ENCODE assay signal across 15 cellular contexts in the genomic region with DNA sequence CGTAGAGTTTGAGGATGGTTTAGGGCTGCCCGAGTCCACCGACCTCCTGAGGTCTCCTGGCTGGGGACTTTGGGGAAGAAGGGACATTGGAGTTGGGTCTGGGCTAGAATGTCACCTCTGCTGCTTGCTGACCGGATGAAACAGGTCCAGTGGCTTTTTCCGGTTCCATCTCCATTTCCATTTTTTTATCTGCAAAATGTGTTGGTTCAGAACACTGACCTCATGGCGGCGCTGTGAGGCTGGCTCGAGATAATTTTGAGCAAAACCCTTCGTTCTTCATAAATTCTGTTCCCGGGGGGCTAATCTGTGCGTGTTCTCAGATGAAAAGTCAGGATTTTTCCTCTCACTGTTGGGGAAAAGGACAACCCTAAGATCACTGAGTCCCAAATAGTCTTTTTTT. TPM values are rescaled to one million over a fixed set of nuclear protein-coding genes. Genes with fewer than 3 reads are reported as not detected.
DNase-seq lines count a peak whose midpoint lies in the region; ATAC-seq and TF ChIP-seq lines count a peak whose summit lies in the region.
"Had no signal": no experiment of that assay in that cellular context is flagged by ENCODE, and none has a peak within 500 bp of the region (broad histone marks: within the 10 kb centered on the region; RNA-seq: fewer than 3 reads in every experiment).

No MANE protein-coding gene starts in this region.

- no peaks in the 10 kb centered on the region for H3K36me3 ChIP-seq in cardiac muscle cell
- H3K36me3 ChIP-seq in skeletal muscle tissue (ENCODE audit: control insufficient read depth in 3 of 3, insufficient read depth in 3 of 3, low read length in 3 of 3): no peaks in the 10 kb centered on the region
- H3K36me3 ChIP-seq in effector memory CD4-positive, alpha-beta T cell (ENCODE audit: control insufficient read depth, insufficient read depth, low read length): no peaks in the 10 kb centered on the region
- H3K36me3 ChIP-seq: adrenal gland had no signal

- intact Hi-C loops in cardiac septum (cut with DNase I): loop anchor here (5.0 kb wide), 1 partner anchor 430 kb away; no protein-coding TSS in a partner anchor
- intact Hi-C loops in activated T-helper 2 cell treated with anti-CD3 and anti-CD28 coated beads, Interferon-gamma antibody, Interleukin-2, Interleukin-4, amounts not matched to agents 10 μg/mL and 5 μg/mL and 100 μg/mL, durations not matched to agents 14 hours and 24 hours and 36 hours (cut with micrococcal nuclease): no loop called here

- no peaks in the 10 kb centered on the region for H3K27me3 ChIP-seq in cardiac muscle cell
- H3K27me3 ChIP-seq in skeletal muscle tissue (ENCODE audit: control insufficient read depth in 3 of 3, insufficient read depth in 3 of 3, low read length in 3 of 3): peaks cover 0 to 7% (median 3%) of the 10 kb centered on the region in 3 donors
- no peaks in the 10 kb centered on the region for H3K27me3 ChIP-seq in effector memory CD4-positive, alpha-beta T cell (replicated peaks; ENCODE audit: control insufficient read depth, insufficient read depth, low read length, poor library complexity, severe bottlenecking)
- H3K27me3 ChIP-seq: adrenal gland had no signal

- no peaks in the 10 kb centered on the region for H3K9me3 Mint-ChIP-seq in activated T-helper 2 cell treated with anti-CD3 and anti-CD28 coated beads, Interferon-gamma antibody, Interleukin-2, Interleukin-4, amounts not matched to agents 10 μg/mL and 5 μg/mL and 100 μg/mL, durations not matched to agents 14 hours and 24 hours and 36 hours
- H3K9me3 Mint-ChIP-seq: activated CD4-positive, alpha-beta T cell treated with anti-CD3 and anti-CD28 coated beads, Interleukin-2, amount 10 ng/mL, durations not matched to agents 24 days and 14 days had no signal

- peaks cover 3% of the 10 kb centered on the region for H3K27me3 Mint-ChIP-seq in activated T-helper 2 cell treated with anti-CD3 and anti-CD28 coated beads, Interferon-gamma antibody, Interleukin-2, Interleukin-4, amounts not matched to agents 10 μg/mL and 5 μg/mL and 100 μg/mL, durations not matched to agents 14 hours and 24 hours and 36 hours (ENCODE audit: low read depth)

- peak overlapping the region; percentile 47 to 76 (median 52) for H3K9ac ChIP-seq in skeletal muscle tissue (ENCODE audit: low read depth in 1 of 3, low read length in 3 of 3)

- H3K4me3 Mint-ChIP-seq in activated T-helper 2 cell treated with anti-CD3 and anti-CD28 coated beads, Interferon-gamma antibody, Interleukin-2, Interleukin-4, amounts not matched to agents 10 μg/mL and 5 μg/mL and 100 μg/mL, durations not matched to agents 14 hours and 24 hours and 36 hours (ENCODE audit: low read depth): no peak overlapping the region
- H3K4me3 Mint-ChIP-seq: activated CD4-positive, alpha-beta T cell treated with anti-CD3 and anti-CD28 coated beads, Interleukin-2, amount 10 ng/mL, durations not matched to agents 24 days and 14 days had no signal

- peak in 1 of 2 donors; percentile 29 for DNase-seq in cardiac muscle cell (ENCODE audit: low read depth in 1 of 2, low spot score in 1 of 2)
- no peak for DNase-seq in cardiac septum (ENCODE audit: low spot score)
- peak; percentile 29 for DNase-seq in NCI-H69 (lab: John Stamatoyannopoulos, UW)
- DNase-seq in epithelial cell of proximal tubule (ENCODE audit: low read depth): no peak
- no peak for DNase-seq in effector memory CD4-positive, alpha-beta T cell
- no peak for DNase-seq in activated T-helper 2 cell treated with anti-CD3 and anti-CD28 coated beads, Interferon-gamma antibody, Interleukin-2, Interleukin-4, amounts not matched to agents 10 μg/mL and 5 μg/mL and 100 μg/mL, durations not matched to agents 14 hours and 24 hours and 36 hours (ENCODE audit: low spot score)
- DNase-seq: activated CD4-positive, alpha-beta T cell treated with anti-CD3 and anti-CD28 coated beads, Interleukin-2, amount 10 ng/mL, durations not matched to agents 24 days and 14 days; HCEC 1CT; SHP77 treated with DMSO at 0.1 percent for 48 hours had no signal

- H3K27ac ChIP-seq in cardiac muscle cell (peak overlapping the region; percentile 95), skeletal muscle tissue (ENCODE audit: low read depth, low read length) (peak overlapping the region; percentile 90)
- no peak overlapping the region for H3K27ac ChIP-seq in effector memory CD4-positive, alpha-beta T cell (ENCODE audit: insufficient read depth, low read length, poor library complexity, severe bottlenecking)
- H3K27ac ChIP-seq: adrenal gland, epithelial cell of prostate had no signal

- no peak overlapping the region for H3K4me3 ChIP-seq in cardiac muscle cell
- H3K4me3 ChIP-seq in epithelial cell of proximal tubule (ENCODE audit: low read depth, low read length): no peak overlapping the region
- H3K4me3 ChIP-seq in skeletal muscle tissue (ENCODE audit: low read length in 3 of 3): peak overlapping the region; percentile 5 to 36 (median 30)
- H3K4me3 ChIP-seq in effector memory CD4-positive, alpha-beta T cell (ENCODE audit: insufficient read depth, low read depth, low read length, poor library complexity, severe bottlenecking): no peak overlapping the region
- H3K4me3 ChIP-seq: adrenal gland, lung had no signal

- TF ChIP-seq CTCF in cardiac muscle cell (IDR thresholded peaks at IDR 0.05; ENCODE audit: low read depth, low read length) (peak; percentile 62), epithelial cell of proximal tubule (conservative IDR thresholded peaks at IDR 0.05; ENCODE audit: low read depth, low read length) (peak; percentile 37)

- H3K9me3 ChIP-seq in cardiac muscle cell (ENCODE audit: low read depth) (no peaks in the 10 kb centered on the region), skeletal muscle tissue (ENCODE audit: control insufficient read depth in 3 of 3, low read length in 3 of 3) (no peaks in the 10 kb centered on the region)
- H3K9me3 ChIP-seq in effector memory CD4-positive, alpha-beta T cell (ENCODE audit: control insufficient read depth, low read length): no peaks in the 10 kb centered on the region
- H3K9me3 ChIP-seq: adrenal gland had no signal

- H3K4me1 ChIP-seq in cardiac muscle cell (ENCODE audit: low read depth) (peaks cover 51% of the 10 kb centered on the region), skeletal muscle tissue (ENCODE audit: control insufficient read depth in 3 of 3, insufficient read depth in 3 of 3, low read length in 3 of 3) (peaks cover 6 to 45% (median 42%) of the 10 kb centered on the region in 3 donors)
- H3K4me1 ChIP-seq in effector memory CD4-positive, alpha-beta T cell (ENCODE audit: control insufficient read depth, insufficient read depth, low read length, poor library complexity, severe bottlenecking): no peaks in the 10 kb centered on the region
- H3K4me1 ChIP-seq: adrenal gland had no signal

- no peaks in the 10 kb centered on the region for H3K36me3 Mint-ChIP-seq in activated T-helper 2 cell treated with anti-CD3 and anti-CD28 coated beads, Interferon-gamma antibody, Interleukin-2, Interleukin-4, amounts not matched to agents 10 μg/mL and 5 μg/mL and 100 μg/mL, durations not matched to agents 14 hours and 24 hours and 36 hours (ENCODE audit: low read depth)

- no peak overlapping the region for H3K27ac Mint-ChIP-seq in activated T-helper 2 cell treated with anti-CD3 and anti-CD28 coated beads, Interferon-gamma antibody, Interleukin-2, Interleukin-4, amounts not matched to agents 10 μg/mL and 5 μg/mL and 100 μg/mL, durations not matched to agents 14 hours and 24 hours and 36 hours
- H3K27ac Mint-ChIP-seq: activated CD4-positive, alpha-beta T cell treated with anti-CD3 and anti-CD28 coated beads, Interleukin-2, amount 10 ng/mL, durations not matched to agents 24 days and 14 days had no signal

- no peak for ATAC-seq in GM18873 (IDR thresholded peaks at IDR 0.05; ENCODE audit: low FRiP score, unreplicated experiment)
- ATAC-seq: sciatic nerve had no signal

- H3K4me1 Mint-ChIP-seq in activated T-helper 2 cell treated with anti-CD3 and anti-CD28 coated beads, Interferon-gamma antibody, Interleukin-2, Interleukin-4, amounts not matched to agents 10 μg/mL and 5 μg/mL and 100 μg/mL, durations not matched to agents 14 hours and 24 hours and 36 hours (ENCODE audit: low read depth): peaks cover 2% of the 10 kb centered on the region
- H3K4me1 Mint-ChIP-seq: activated CD4-positive, alpha-beta T cell treated with anti-CD3 and anti-CD28 coated beads, Interleukin-2, amount 10 ng/mL, durations not matched to agents 24 days and 14 days had no signal

RNA-seq across cellular contexts. Expression of gene MYL2, which starts 11.7 kb away (rescaled TPM):
- total RNA-seq in cardiac muscle cell (2.7 and 12.2 TPM in 2 replicates), cardiac septum (24,495 TPM), epithelial cell of proximal tubule (not detected in 2 replicates), skeletal muscle tissue (140 TPM)
- 19.8 and 65.0 TPM in 2 replicates for polyA plus RNA-seq in cardiac muscle cell
- not detected in 2 replicates for total RNA-seq in activated T-helper 2 cell treated with anti-CD3 and anti-CD28 coated beads, Interferon-gamma antibody, Interleukin-2, Interleukin-4, amounts not matched to agents 10 μg/mL and 5 μg/mL and 100 μg/mL, durations not matched to agents 14 hours and 24 hours and 36 hours
- total RNA-seq: activated CD4-positive, alpha-beta T cell treated with anti-CD3 and anti-CD28 coated beads, Interleukin-2, amount 10 ng/mL, durations not matched to agents 24 days and 14 days; lung; sciatic nerve had no signal

Comparison
In these comparisons a context has a peak if more than half of its experiments do, and no peak if none do; other contexts are left out.
1. RNA of gene MYL2, which starts 11.7 kb away (total RNA-seq): 24,495 TPM in cardiac septum (single experiment); 140 TPM in skeletal muscle tissue (single experiment), 2.7 to 12.2 TPM in cardiac muscle cell, not detected in epithelial cell of proximal tubule and not detected in activated T-helper 2 cell treated with anti-CD3 and anti-CD28 coated beads, Interferon-gamma antibody, Interleukin-2, Interleukin-4, amounts not matched to agents 10 μg/mL and 5 μg/mL and 100 μg/mL, durations not matched to agents 14 hours and 24 hours and 36 hours; every median in the first group is over 100 times any median in the second.
2. H3K4me3 ChIP-seq: peak in skeletal muscle tissue (3 of 3); none in cardiac muscle cell (single experiment), epithelial cell of proximal tubule (single experiment) and effector memory CD4-positive, alpha-beta T cell (single experiment).